9 cellular contexts compared by ENCODE assay signal in the genomic region with DNA sequence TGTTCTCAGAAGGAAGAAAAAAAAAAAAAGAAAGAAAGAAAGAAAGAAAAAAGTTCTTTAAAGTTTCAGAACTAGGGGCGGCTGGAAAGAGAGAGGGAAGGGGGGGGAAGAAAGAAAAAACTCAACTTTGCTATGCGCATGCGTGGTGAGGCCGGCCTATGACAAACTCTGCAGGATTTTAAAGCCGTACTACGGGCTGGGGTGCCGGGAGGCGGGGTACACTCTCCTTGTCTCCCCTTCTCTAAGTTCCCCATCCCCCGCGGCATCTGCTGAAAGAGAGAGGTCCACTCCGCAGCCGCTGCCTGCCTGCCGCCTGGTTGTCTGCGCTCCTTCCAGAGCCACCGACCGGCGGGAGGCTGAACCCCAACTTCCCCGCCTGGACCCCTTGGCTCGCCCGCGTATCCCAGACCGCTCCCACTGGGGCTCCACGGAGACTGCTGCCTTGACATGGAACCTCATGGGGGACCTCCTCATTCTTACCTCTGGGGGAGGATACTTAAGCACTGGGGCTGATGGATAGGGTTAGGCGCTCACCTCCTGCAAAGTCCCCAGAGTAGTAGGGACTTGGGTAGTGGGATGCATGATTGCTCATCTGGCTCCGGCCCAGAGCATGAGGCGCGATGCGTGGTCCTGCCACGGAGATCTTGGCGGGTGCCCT. TPM values are rescaled to one million over a fixed set of nuclear protein-coding genes. Genes with fewer than 3 reads are reported as not detected.
DNase-seq lines count a peak whose midpoint lies in the region; ATAC-seq and TF ChIP-seq lines count a peak whose summit lies in the region.
"Had no signal": no experiment of that assay in that cellular context is flagged by ENCODE, and none has a peak within 500 bp of the region (broad histone marks: within the 10 kb centered on the region; RNA-seq: fewer than 3 reads in every experiment).

No MANE protein-coding gene starts in this region.

- H3K4me1 Mint-ChIP-seq in activated naive CD4-positive, alpha-beta T cell treated with anti-CD3 and anti-CD28 coated beads, Interleukin-2, amount 10 ng/mL, durations not matched to agents 7 days and 5 days, result peaks cover 22% of the 10 kb centered on the region
- H3K4me1 Mint-ChIP-seq in endodermal cell, result peaks cover 40% of the 10 kb centered on the region
- peaks cover 13% of the 10 kb centered on the region for H3K4me1 Mint-ChIP-seq in memory B cell

- H3K36me3 ChIP-seq in endodermal cell (ENCODE audit: control insufficient read depth, insufficient read depth, low read length), result no peaks in the 10 kb centered on the region
- no peaks in the 10 kb centered on the region for H3K36me3 ChIP-seq in transverse colon
- H3K36me3 ChIP-seq: neutrophil had no signal

- DNase-seq in activated naive CD4-positive, alpha-beta T cell treated with anti-CD3 and anti-CD28 coated beads, Interleukin-2, amount 10 ng/mL, durations not matched to agents 7 days and 5 days, result peak; percentile 36
- DNase-seq in activated naive CD4-positive, alpha-beta T cell treated with anti-CD3 and anti-CD28 coated beads, Interleukin-2, amount 50 U/mL, for 16 hours, result no peak
- DNase-seq in RWPE1 (ENCODE audit: low spot score), result peak; percentile 69
- peak; percentile 81 for DNase-seq in endodermal cell
- DNase-seq in memory B cell (ENCODE audit: low spot score in 2 of 2), result no peak
- peak; percentile 68 for DNase-seq in transverse colon

- CTCF ChIA-PET in activated naive CD4-positive, alpha-beta T cell treated with anti-CD3 and anti-CD28 coated beads, Interleukin-2, amount 10 ng/mL, durations not matched to agents 7 days and 5 days (lab: Charles Lee), result no interaction called here
- CTCF ChIA-PET in RWPE1 (lab: Yijun Ruan, JAX), result no interaction called here

- ATAC-seq in memory B cell (ENCODE audit: low read depth) (no peak), HG03135 (IDR thresholded peaks at IDR 0.05; ENCODE audit: unreplicated experiment) (no peak), GM21786 (IDR thresholded peaks at IDR 0.05; ENCODE audit: unreplicated experiment) (no peak)

- H3K27ac ChIP-seq in RWPE1 (peak overlapping the region; percentile 87), endodermal cell (ENCODE audit: low read depth, low read length) (no peak overlapping the region), transverse colon (peak overlapping the region; percentile 66 to 82 (median 74))
- H3K27ac ChIP-seq: neutrophil had no signal

- H3K4me3 ChIP-seq in endodermal cell (ENCODE audit: low read length) (peak overlapping the region; percentile 81), transverse colon (peak overlapping the region; percentile 61 to 82 (median 73))

- TF ChIP-seq CTCF in RWPE1 (conservative IDR thresholded peaks at IDR 0.05; ENCODE audit: low read depth) (no peak), endodermal cell (conservative IDR thresholded peaks at IDR 0.05) (no peak), transverse colon (IDR thresholded peaks at IDR 0.05) (no peak)

- no peak overlapping the region for H3K9ac ChIP-seq in endodermal cell (ENCODE audit: extremely low read depth, low read length, poor library complexity, severe bottlenecking)

- intact Hi-C loops in transverse colon (cut with DNase I; ENCODE audit: low total_unique reads), result loop anchor here (10.0 kb wide), 1 partner anchor 236 kb away; no protein-coding TSS in a partner anchor

- in situ Hi-C loops in transverse colon (cut with MboI; ENCODE audit: low pct_ligation_motif_present in 1 of 4, low pct_unique_long_range_greater_than_20kb in 1 of 4, low sequenced_read_pairs in 3 of 4), result loop anchor here (10.0 to 25.0 kb wide), 7 partner anchors 236 to 774 kb away; no protein-coding TSS in a partner anchor

- no peaks in the 10 kb centered on the region for H3K9me3 Mint-ChIP-seq in activated naive CD4-positive, alpha-beta T cell treated with anti-CD3 and anti-CD28 coated beads, Interleukin-2, amount 10 ng/mL, durations not matched to agents 7 days and 5 days
- H3K9me3 Mint-ChIP-seq in endodermal cell (no peaks in the 10 kb centered on the region), memory B cell (no peaks in the 10 kb centered on the region)

- peak overlapping the region; percentile 47 for H3K4me3 Mint-ChIP-seq in activated naive CD4-positive, alpha-beta T cell treated with anti-CD3 and anti-CD28 coated beads, Interleukin-2, amount 10 ng/mL, durations not matched to agents 7 days and 5 days
- H3K4me3 Mint-ChIP-seq in endodermal cell, result peak overlapping the region; percentile 64
- peak overlapping the region; percentile 24 for H3K4me3 Mint-ChIP-seq in memory B cell

- WGBS in endodermal cell (ENCODE audit: insufficient coverage in 1 of 2, insufficient read length in 1 of 2), 2 experiments, result 3 to 4% methylated on average over 12 to 30 of the region's 30 CpGs
- 2 to 3% methylated on average over 10 to 30 of the region's 30 CpGs for WGBS in transverse colon (ENCODE audit: low coverage in 1 of 2), 2 donors

- H3K9me3 ChIP-seq in endodermal cell (ENCODE audit: control insufficient read depth, low read length), result no peaks in the 10 kb centered on the region
- H3K9me3 ChIP-seq in transverse colon, result no peaks in the 10 kb centered on the region
- H3K9me3 ChIP-seq: neutrophil had no signal

- H3K27ac Mint-ChIP-seq in activated naive CD4-positive, alpha-beta T cell treated with anti-CD3 and anti-CD28 coated beads, Interleukin-2, amount 10 ng/mL, durations not matched to agents 7 days and 5 days, result no peak overlapping the region
- no peak overlapping the region for H3K27ac Mint-ChIP-seq in endodermal cell
- H3K27ac Mint-ChIP-seq in memory B cell, result no peak overlapping the region

- no peak for TF ChIP-seq EP300 in transverse colon (IDR thresholded peaks at IDR 0.05; ENCODE audit: low read depth)

- H3K4me1 ChIP-seq in endodermal cell (ENCODE audit: control insufficient read depth, insufficient read depth, low read length) (no peaks in the 10 kb centered on the region), transverse colon (peaks cover 7 to 68% (median 53%) of the 10 kb centered on the region in 4 donors)

- H3K36me3 Mint-ChIP-seq in activated naive CD4-positive, alpha-beta T cell treated with anti-CD3 and anti-CD28 coated beads, Interleukin-2, amount 10 ng/mL, durations not matched to agents 7 days and 5 days, result peaks cover 12% of the 10 kb centered on the region
- H3K36me3 Mint-ChIP-seq in endodermal cell (ENCODE audit: low read depth) (no peaks in the 10 kb centered on the region), memory B cell (no peaks in the 10 kb centered on the region)

- POLR2A ChIA-PET in RWPE1 (lab: Yijun Ruan, JAX; ENCODE audit: low non-redundant PET), result no interaction called here

- TF ChIP-seq POLR2A in transverse colon (IDR thresholded peaks at IDR 0.05), result no peak

- H3K27me3 ChIP-seq in endodermal cell (ENCODE audit: control insufficient read depth, insufficient read depth, low read length, poor library complexity, severe bottlenecking), result peaks cover 93% of the 10 kb centered on the region
- peaks cover 66% of the 10 kb centered on the region for H3K27me3 ChIP-seq in transverse colon

- peaks cover 86% of the 10 kb centered on the region for H3K27me3 Mint-ChIP-seq in activated naive CD4-positive, alpha-beta T cell treated with anti-CD3 and anti-CD28 coated beads, Interleukin-2, amount 10 ng/mL, durations not matched to agents 7 days and 5 days
- H3K27me3 Mint-ChIP-seq in endodermal cell (ENCODE audit: insufficient read depth) (peaks cover 93% of the 10 kb centered on the region), memory B cell (peaks cover 23% of the 10 kb centered on the region)

RNA-seq across cellular contexts. Expression of gene WNT5A, which starts 1.4 kb away (rescaled TPM):
- 1 to 10 TPM in 1 of 2 donors, under 1 TPM in 1; 0.92 to 1.4 TPM for total RNA-seq in endodermal cell
- 13.3 TPM for polyA plus RNA-seq in endodermal cell (2013, experiment 1 of 2)
- 11.2 TPM for polyA plus RNA-seq in endodermal cell (2013, experiment 2 of 2)
- 10 to 100 TPM in 1 of 4 donors, 1 to 10 TPM in 3; 2.6 to 15.9 (median 5.5) TPM for total RNA-seq in transverse colon

Comparison
In these comparisons a context has a peak if more than half of its experiments do, and no peak if none do; other contexts are left out.
1. DNase-seq: peak in activated naive CD4-positive, alpha-beta T cell treated with anti-CD3 and anti-CD28 coated beads, Interleukin-2, amount 10 ng/mL, durations not matched to agents 7 days and 5 days (single experiment), RWPE1 (single experiment), endodermal cell (single experiment) and transverse colon (single experiment); none in activated naive CD4-positive, alpha-beta T cell treated with anti-CD3 and anti-CD28 coated beads, Interleukin-2, amount 50 U/mL, for 16 hours (single experiment) and memory B cell (0 of 2).
2. Peak in every context shown above with its lines, with median percentiles within 50 percentile points of each other: H3K4me3 Mint-ChIP-seq.